Comparison of ENCODE assay signal across 16 cellular contexts in the genomic region with DNA sequence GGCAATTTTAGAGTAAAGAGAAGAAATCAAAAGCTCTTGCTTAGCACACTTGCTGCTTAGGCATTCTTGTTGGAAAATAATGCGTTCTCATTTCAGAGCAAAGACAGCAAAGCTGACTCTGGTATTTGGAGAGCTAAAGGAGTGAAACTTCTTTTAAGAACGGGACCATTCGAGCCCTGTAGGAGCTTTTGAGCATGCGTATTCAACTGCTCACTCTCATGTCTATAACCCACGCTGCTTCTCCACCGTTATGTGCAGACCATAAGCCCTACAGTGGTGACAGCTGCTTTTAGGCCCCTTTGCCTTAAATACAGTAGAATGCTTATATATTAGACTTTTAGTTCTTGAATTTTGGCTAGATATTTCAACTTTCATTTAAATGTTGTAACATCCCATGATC.
DNase-seq lines count a peak whose midpoint lies in the region; ATAC-seq and TF ChIP-seq lines count a peak whose summit lies in the region.
"Had no signal": no experiment of that assay in that cellular context is flagged by ENCODE, and none has a peak within 500 bp of the region (broad histone marks: within the 10 kb centered on the region; RNA-seq: fewer than 3 reads in every experiment).

No MANE protein-coding gene starts in this region.

- no peaks in the 10 kb centered on the region for H3K36me3 ChIP-seq in mesendoderm (ENCODE audit: control insufficient read depth, insufficient read depth, low read length)
- no peaks in the 10 kb centered on the region for H3K36me3 ChIP-seq in upper lobe of right lung

- H3K4me1 Mint-ChIP-seq in WTC11 = peaks cover 7% of the 10 kb centered on the region

- H3K4me3 Mint-ChIP-seq in WTC11 = no peak overlapping the region
- H3K4me3 Mint-ChIP-seq: CD4-positive, alpha-beta T cell; H9 had no signal

- no peak overlapping the region for H4K8ac ChIP-seq in mesendoderm (ENCODE audit: low read depth, low read length)

- no peak overlapping the region for H3K23ac ChIP-seq in mesendoderm (ENCODE audit: low read length)

- H3K9me3 ChIP-seq in upper lobe of right lung = no peaks in the 10 kb centered on the region
- H3K9me3 ChIP-seq: Caco-2 had no signal

- WGBS in mesendoderm (ENCODE audit: extremely low coverage, insufficient coverage, low lambda C conversion rate) = no CpG with 5 or more reads among the region's 6 CpGs

- H3K4me3 ChIP-seq in mesendoderm (ENCODE audit: low read length) = no peak overlapping the region
- H3K4me3 ChIP-seq in upper lobe of right lung = no peak overlapping the region

- H3K9ac ChIP-seq in mesendoderm (ENCODE audit: low read length) = no peak overlapping the region

- no peak overlapping the region for H2BK5ac ChIP-seq in mesendoderm (ENCODE audit: low read length)

- H3K27ac ChIP-seq in mesendoderm (ENCODE audit: low read depth, low read length) = no peak overlapping the region
- no peak overlapping the region for H3K27ac ChIP-seq in upper lobe of right lung
- H3K27ac ChIP-seq: C4-2B, HL-60 had no signal

- TF ChIP-seq CTCF in WTC11 (IDR thresholded peaks at IDR 0.05) = no peak
- TF ChIP-seq CTCF in upper lobe of right lung (IDR thresholded peaks at IDR 0.05) = no peak

- peak; percentile 34 for DNase-seq in NCI-H82 treated with DMSO at 0.1 percent for 48 hours (lab: John Stamatoyannopoulos, UW; ENCODE audit: unreplicated experiment)
- no peak for DNase-seq in WTC11 (ENCODE audit: low spot score)
- no peak for DNase-seq in mesendoderm
- no peak for DNase-seq in upper lobe of right lung
- no peak for DNase-seq in RKO (ENCODE audit: low spot score)
- DNase-seq: ACHN; AML-193; Caco-2; CD4-positive, alpha-beta T cell; DMS79 treated with DMSO at 0.1 percent for 48 hours; GF-D8; H9 had no signal

- peaks cover 8% of the 10 kb centered on the region; the same call in 1 of the 2 replicates for H3K9me3 Mint-ChIP-seq in WTC11
- H3K9me3 Mint-ChIP-seq: CD4-positive, alpha-beta T cell had no signal

- peak overlapping the region; percentile 39 for H3K18ac ChIP-seq in mesendoderm (ENCODE audit: low read length)

- H3K27me3 Mint-ChIP-seq in WTC11 (ENCODE audit: low read depth) = no peaks in the 10 kb centered on the region
- H3K27me3 Mint-ChIP-seq: CD4-positive, alpha-beta T cell had no signal

- no peak overlapping the region for H2BK15ac ChIP-seq in mesendoderm (replicated peaks; ENCODE audit: low read depth)

- ATAC-seq in WTC11 = peak; percentile 36
- peak; percentile 35 for ATAC-seq in upper lobe of right lung
- ATAC-seq in esophagus mucosa = no peak
- no peak for ATAC-seq in GM21423 (IDR thresholded peaks at IDR 0.05; ENCODE audit: unreplicated experiment)

- intact Hi-C loops in upper lobe of right lung (cut with DNase I) = no loop called here

- H3K27ac Mint-ChIP-seq in WTC11 = peak overlapping the region; percentile 69
- H3K27ac Mint-ChIP-seq: CD4-positive, alpha-beta T cell; H9 had no signal

- H3K4me1 ChIP-seq in mesendoderm (ENCODE audit: control insufficient read depth, low read depth, low read length) (no peaks in the 10 kb centered on the region), upper lobe of right lung (no peaks in the 10 kb centered on the region)
- H3K4me1 ChIP-seq: Caco-2 had no signal

- no peak overlapping the region for H2AK5ac ChIP-seq in mesendoderm (ENCODE audit: low read length)

- H2BK120ac ChIP-seq in mesendoderm (ENCODE audit: low read depth, low read length) = no peak overlapping the region

- H4K5ac ChIP-seq in mesendoderm (ENCODE audit: low read length) = no peak overlapping the region

- CTCF ChIA-PET in WTC11 (lab: Charles Lee) = no interaction called here

- no peak overlapping the region for H3K4ac ChIP-seq in mesendoderm (ENCODE audit: low read depth, low read length)

- POLR2A ChIA-PET in WTC11 (lab: Charles Lee) = no interaction called here

- H3K79me1 ChIP-seq in mesendoderm (ENCODE audit: low read length) = no peaks in the 10 kb centered on the region

- no peaks in the 10 kb centered on the region for H3K27me3 ChIP-seq in mesendoderm (ENCODE audit: insufficient read depth, low read length, poor library complexity)
- H3K27me3 ChIP-seq in upper lobe of right lung = no peaks in the 10 kb centered on the region

- no peak overlapping the region for H3K56ac ChIP-seq in mesendoderm (ENCODE audit: low read length)

- H3K4me2 ChIP-seq in mesendoderm (ENCODE audit: low read length) = no peak overlapping the region

- H3K79me2 ChIP-seq in mesendoderm (ENCODE audit: control insufficient read depth, insufficient read depth, low read length) = no peaks in the 10 kb centered on the region

- H3K36me3 Mint-ChIP-seq in WTC11 = no peaks in the 10 kb centered on the region

TF ChIP-seq in WTC11, 78 proteins besides CTCF, POLR2A, EP300 and RAD21:
- TF ChIP-seq, protein P1, sequence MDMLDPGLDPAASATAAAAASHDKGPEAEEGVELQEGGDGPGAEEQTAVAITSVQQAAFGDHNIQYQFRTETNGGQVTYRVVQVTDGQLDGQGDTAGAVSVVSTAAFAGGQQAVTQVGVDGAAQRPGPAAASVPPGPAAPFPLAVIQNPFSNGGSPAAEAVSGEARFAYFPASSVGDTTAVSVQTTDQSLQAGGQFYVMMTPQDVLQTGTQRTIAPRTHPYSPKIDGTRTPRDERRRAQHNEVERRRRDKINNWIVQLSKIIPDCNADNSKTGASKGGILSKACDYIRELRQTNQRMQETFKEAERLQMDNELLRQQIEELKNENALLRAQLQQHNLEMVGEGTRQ (CRISPR knock-in tag; IDR thresholded peaks at IDR 0.05) = no peak
- TF ChIP-seq ATF1 (CRISPR knock-in tag; IDR thresholded peaks at IDR 0.05) = no peak

Comparison
In these comparisons a context has a peak if more than half of its experiments do, and no peak if none do; other contexts are left out.
1. ATAC-seq: peak in WTC11 (single experiment) and upper lobe of right lung (single experiment); none in esophagus mucosa (single experiment) and GM21423 (single experiment).